8 cellular contexts compared by ENCODE assay signal in genomic region chr2:177242136-177242987, GRCh38. TPM values are rescaled to one million over a fixed set of nuclear protein-coding genes. Genes with fewer than 3 reads are reported as not detected.
A peak's percentile ranks its signal among the peaks of the same experiment; 100 is the strongest.
DNase-seq lines count a peak whose midpoint lies in the region; ATAC-seq and TF ChIP-seq lines count a peak whose summit lies in the region.

No MANE protein-coding gene starts in this region.

- intact Hi-C loops in A673 (cut with micrococcal nuclease; ENCODE audit: unreplicated experiment), result loop anchor here (1.0 kb wide), 1 partner anchor 22 kb away; the partner anchor contains the start of gene NFE2L2

- H3K27me3 Mint-ChIP-seq in nephron progenitor cell (ENCODE audit: low read depth, poor library complexity), result no peaks in the 10 kb centered on the region

- peaks cover 24% of the 10 kb centered on the region for H3K36me3 Mint-ChIP-seq in nephron progenitor cell (ENCODE audit: low read depth)

- no peak for ATAC-seq in HG03439 (IDR thresholded peaks at IDR 0.05; ENCODE audit: unreplicated experiment)

- H3K36me3 ChIP-seq in A673 (ENCODE audit: insufficient read depth, low read length, poor library complexity, severe bottlenecking) (no peaks in the 10 kb centered on the region), esophagus (ENCODE audit: control insufficient read depth in 2 of 2, insufficient read depth in 2 of 2, low read length in 1 of 2) (no peaks in the 10 kb centered on the region)

- peak overlapping the region; percentile 92 for H3K27ac Mint-ChIP-seq in nephron progenitor cell

- H3K4me1 ChIP-seq in A673 (ENCODE audit: insufficient read depth, low read length, poor library complexity, severe bottlenecking) (peaks cover 72% of the 10 kb centered on the region), esophagus (ENCODE audit: control insufficient read depth in 2 of 2, insufficient read depth in 2 of 2, low read length in 1 of 2) (peaks cover 12 to 16% of the 10 kb centered on the region in 2 donors)

- H3K4me3 ChIP-seq in A673 (ENCODE audit: low read depth, low read length, poor library complexity, severe bottlenecking), result peak overlapping the region; percentile 25
- H3K4me3 ChIP-seq in GM12865 (ENCODE audit: low read depth, low read length), result 0 out of 2 replicates have a peak overlapping the region, but pooled peaks have one; percentile 9
- peak overlapping the region in 1 of 2 donors; percentile 15 for H3K4me3 ChIP-seq in esophagus (ENCODE audit: low read depth in 1 of 2, low read length in 2 of 2)

- DNase-seq in A673 (ENCODE audit: low spot score) (peak; percentile 87), GM12865 (ENCODE audit: low read depth) (no peak), SW 1271 (lab: John Stamatoyannopoulos, UW) (peak; percentile 78 to 91), nephron progenitor cell (no peak)
- DNase-seq in stimulated activated naive CD4-positive, alpha-beta T cell treated with Interleukin-2 at 50 U/mL for 16 hours (lab: John Stamatoyannopoulos, UW), result no peak
- no peak for DNase-seq in NK-92 treated with Interleukin-12 subunit alpha and Interleukin-12 subunit beta, amount 100 ng/mL, for 24 hours (lab: John Stamatoyannopoulos, UW)

- BruUV-seq in A673 (replicated peaks; lab: Mats Ljungman, UMichigan), result TSS peak; percentile 54

- H3K9me3 Mint-ChIP-seq in nephron progenitor cell, result no peaks in the 10 kb centered on the region

- H3K27ac ChIP-seq in A673 (ENCODE audit: low read depth, low read length, poor library complexity, severe bottlenecking) (peak overlapping the region; percentile 93), esophagus (ENCODE audit: low read depth in 2 of 2, low read length in 1 of 2) (peak overlapping the region; percentile 10 to 83)

- WGBS in esophagus, 2 donors, result 13 to 19% methylated on average over 5 of the region's 5 CpGs

- H3K9me3 ChIP-seq in A673 (ENCODE audit: low read depth, low read length, poor library complexity, severe bottlenecking), result no peaks in the 10 kb centered on the region
- no peaks in the 10 kb centered on the region for H3K9me3 ChIP-seq in esophagus (ENCODE audit: control insufficient read depth in 2 of 2, insufficient read depth in 1 of 2, low read depth in 1 of 2, low read length in 1 of 2)

- POLR2A ChIA-PET in A673 (lab: Charles Lee; ENCODE audit: low non-redundant PET), result no interaction called here

- peaks cover 39% of the 10 kb centered on the region for H3K4me1 Mint-ChIP-seq in nephron progenitor cell

- TF ChIP-seq CTCF in A673 (conservative IDR thresholded peaks at IDR 0.05; ENCODE audit: low read depth, low read length), result no peak
- no peak for TF ChIP-seq CTCF in GM12865 (IDR thresholded peaks at IDR 0.05; ENCODE audit: insufficient read depth, low read depth, low read length, missing control alignments)
- no peak for TF ChIP-seq CTCF in nephron progenitor cell (IDR thresholded peaks at IDR 0.05)

- CTCF ChIA-PET in A673 (lab: Charles Lee), result no interaction called here

- H3K4me3 Mint-ChIP-seq in nephron progenitor cell, result peak overlapping the region; percentile 15

- H3K27me3 ChIP-seq in A673 (replicated peaks; ENCODE audit: insufficient read depth, low read depth, low read length, poor library complexity) (no peaks in the 10 kb centered on the region), esophagus (ENCODE audit: control insufficient read depth in 1 of 2, insufficient read depth in 2 of 2, low read length in 2 of 2) (no peaks in the 10 kb centered on the region)

RNA-seq across cellular contexts. Expression of gene NFE2L2, which starts 22.2 kb away (rescaled TPM):
- total RNA-seq in A673 (2021), result 72.7 and 80.0 TPM in 2 replicates
- polyA plus RNA-seq in esophagus, result 100 to 1,000 TPM in 1 of 2 donors, 10 to 100 TPM in 1; 91.9 to 155 TPM

RNA-seq across cellular contexts. Expression of gene HNRNPA3, which starts 29.8 kb away (rescaled TPM):
- 454 and 462 TPM in 2 replicates for total RNA-seq in A673 (2021)
- 100 to 1,000 TPM; 202 to 240 TPM for polyA plus RNA-seq in esophagus

Comparison
In these comparisons a context has a peak if more than half of its experiments do, and no peak if none do; other contexts are left out.
1. DNase-seq: peak in A673 (single experiment) and SW 1271 (2 of 2); none in GM12865 (single experiment), nephron progenitor cell (single experiment), stimulated activated naive CD4-positive, alpha-beta T cell treated with Interleukin-2 at 50 U/mL for 16 hours (single experiment) and NK-92 treated with Interleukin-12 subunit alpha and Interleukin-12 subunit beta, amount 100 ng/mL, for 24 hours (single experiment).